ENCODE assay signal across 29 cellular contexts in the genomic region with DNA sequence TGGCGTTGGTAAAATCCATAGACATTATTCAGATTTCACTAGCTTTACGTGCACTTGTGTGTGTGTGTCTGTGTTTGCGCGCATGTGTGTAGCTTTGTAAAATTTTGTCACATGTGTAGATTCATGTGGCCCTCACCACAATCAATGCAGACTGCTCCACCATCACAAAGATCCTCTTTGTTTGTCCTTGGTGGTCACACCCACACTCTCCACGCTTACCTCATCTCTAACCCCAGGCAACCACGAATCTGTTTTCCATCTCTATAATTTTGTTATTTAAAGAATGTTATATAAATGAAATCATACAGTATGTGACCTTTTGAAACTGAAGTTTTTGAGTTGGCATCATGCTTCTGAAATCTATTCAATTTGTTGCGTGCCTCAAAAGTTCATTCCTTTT. TPM values are rescaled to one million over a fixed set of nuclear protein-coding genes. Genes with fewer than 3 reads are reported as not detected.
"Had no signal": no experiment of that assay in that cellular context is flagged by ENCODE, and none has a peak within 500 bp of the region (broad histone marks: within the 10 kb centered on the region; RNA-seq: fewer than 3 reads in every experiment).

No MANE protein-coding gene starts in this region.

- H3K27ac ChIP-seq: colonic mucosa, epithelial cell of prostate, esophagus squamous epithelium, gastroesophageal sphincter, heart left ventricle, hepatocyte, left lung, lower lobe of right lung had no signal

- H3K27me3 ChIP-seq: colonic mucosa, esophagus squamous epithelium, gastroesophageal sphincter, heart left ventricle, hepatocyte, left lung had no signal

- FAIRE-seq: endometrium, frontal cortex, keratinocyte had no signal

- H2AFZ ChIP-seq: hepatocyte had no signal

- H3K4me1 ChIP-seq: colonic mucosa, esophagus squamous epithelium, gastroesophageal sphincter, heart left ventricle, left lung, lower lobe of right lung had no signal

- ATAC-seq: effector memory CD8-positive, alpha-beta T cell; esophagus mucosa; gastroesophageal sphincter; heart left ventricle; left cardiac atrium; left lung; left ventricle myocardium superior; lower lobe of right lung; naive thymus-derived CD4-positive, alpha-beta T cell; natural killer cell had no signal

- H3K9me3 ChIP-seq: colonic mucosa, esophagus squamous epithelium, gastroesophageal sphincter, heart left ventricle, left lung, lower lobe of right lung had no signal

- H3K36me3 ChIP-seq: colonic mucosa, esophagus squamous epithelium, gastroesophageal sphincter, heart left ventricle, left lung, lower lobe of right lung had no signal

- DNase-seq: colonic mucosa; cortex of kidney; effector CD8-positive, alpha-beta T cell; effector memory CD8-positive, alpha-beta T cell; endodermal cell; erythroblast; esophagus squamous epithelium; foreskin fibroblast; heart left ventricle; hypothalamus; immature natural killer cell; left cardiac atrium; left lung; left ventricle myocardium superior; lower lobe of right lung; mesendoderm; midbrain; naive thymus-derived CD4-positive, alpha-beta T cell; natural killer cell had no signal

- H3K4me2 ChIP-seq: hepatocyte had no signal

- H3K79me2 ChIP-seq: hepatocyte had no signal

- H3K4me3 ChIP-seq: colonic mucosa, esophagus squamous epithelium, gastroesophageal sphincter, heart left ventricle, hepatocyte, left lung, lower lobe of right lung had no signal

RNA-seq across cellular contexts. Expression of gene GRM1, which starts 58.5 kb away (rescaled TPM):
- total RNA-seq: esophagus mucosa; esophagus squamous epithelium; lung microvascular endothelial cell; mononuclear cell; mucosa of gallbladder; naive thymus-derived CD4-positive, alpha-beta T cell; natural killer cell had no signal
- polyA plus RNA-seq: hepatocyte; keratinocyte; naive thymus-derived CD4-positive, alpha-beta T cell had no signal
